In the genomic region with DNA sequence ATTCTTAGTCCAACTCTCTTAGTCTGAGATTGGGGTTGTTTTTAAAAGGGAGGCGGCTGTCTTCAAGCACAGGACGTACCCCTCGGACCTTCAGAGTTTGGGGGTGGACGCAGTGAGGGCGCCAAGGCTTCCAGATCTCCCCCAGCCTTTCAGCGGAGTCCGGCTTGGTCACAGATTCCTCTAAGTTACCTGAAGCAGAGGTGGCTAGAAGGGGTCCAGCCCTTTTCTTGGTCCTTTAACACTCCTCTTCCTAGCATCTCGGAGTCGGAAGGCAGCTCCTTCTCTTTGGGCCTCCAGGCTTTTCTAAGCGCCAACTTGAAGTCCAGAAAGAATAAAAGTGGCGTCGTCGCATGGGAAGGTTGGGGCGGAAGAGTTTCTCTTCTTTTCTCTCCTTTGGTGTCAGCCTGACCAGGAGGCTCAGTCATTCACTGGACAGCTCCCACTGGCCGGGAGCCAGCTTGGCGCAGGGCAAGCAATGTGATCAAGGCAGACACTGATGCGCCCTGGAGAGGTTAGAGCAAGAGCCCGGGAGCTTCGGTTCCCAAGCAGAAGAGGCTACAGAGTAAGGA, we compare ENCODE assay signal across 8 cellular contexts. TPM values are rescaled to one million over a fixed set of nuclear protein-coding genes. Genes with fewer than 3 reads are reported as not detected.
DNase-seq lines count a peak whose midpoint lies in the region; ATAC-seq and TF ChIP-seq lines count a peak whose summit lies in the region.

No MANE protein-coding gene starts in this region.

- ATAC-seq in GM21528 (IDR thresholded peaks at IDR 0.05; ENCODE audit: low FRiP score, unreplicated experiment) = no peak
- no peak for ATAC-seq in GM18502 (IDR thresholded peaks at IDR 0.05; ENCODE audit: poor library complexity, unreplicated experiment)

- POLR2A ChIA-PET in GM10248 (lab: Yijun Ruan, JAX) = interaction anchor here (0.6 kb wide), 1 partner anchor 31 kb away, joined by 3 read pairs; no protein-coding TSS in a partner anchor

- no peak for TF ChIP-seq EP300 in sigmoid colon (IDR thresholded peaks at IDR 0.05)

- in situ Hi-C loops in astrocyte of the cerebellum (cut with HindIII; ENCODE audit: low sequenced_read_pairs) = no loop called here

- no peaks in the 10 kb centered on the region for H3K36me3 ChIP-seq in iPS-18a (ENCODE audit: control insufficient read depth, low read depth, low read length)
- no peaks in the 10 kb centered on the region for H3K36me3 ChIP-seq in sigmoid colon

- H3K27me3 ChIP-seq in iPS-18a (ENCODE audit: control insufficient read depth, insufficient read depth, low read length) (peaks cover 58% of the 10 kb centered on the region), sigmoid colon (peaks cover 0 to 5% (median 0%) of the 10 kb centered on the region in 3 donors)

- H3K27ac ChIP-seq in iPS-18a (ENCODE audit: low read length) (no peak overlapping the region), sigmoid colon (no peak overlapping the region)

- H3K4me3 ChIP-seq in astrocyte of the cerebellum (ENCODE audit: low read depth, low read length) (peak overlapping the region; percentile 40), iPS-18a (ENCODE audit: low read length) (peak overlapping the region; percentile 85), sigmoid colon (peak overlapping the region; percentile 2 to 43 (median 28))

- DNase-seq in GM10248 (ENCODE audit: extremely low spot score) = peak; percentile 31
- peak; percentile 77 for DNase-seq in M059J (ENCODE audit: low read depth)
- no peak for DNase-seq in astrocyte of the cerebellum (ENCODE audit: low read depth)
- peak; percentile 84 for DNase-seq in sigmoid colon
- DNase-seq in cerebellar nuclear complex (lab: John Stamatoyannopoulos, UW) = no peak

- no peak overlapping the region for H3K9ac ChIP-seq in iPS-18a (ENCODE audit: low read length)

- intact Hi-C loops in sigmoid colon (cut with DNase I) = loop anchor here (2.0 kb wide), 2 partner anchors 19 to 49 kb away; no protein-coding TSS in a partner anchor

- no peak for TF ChIP-seq POLR2A in sigmoid colon (IDR thresholded peaks at IDR 0.05)

- CTCF ChIA-PET in GM10248 (lab: Yijun Ruan, JAX) = interaction anchor here (0.8 to 3.3 kb wide), 15 partner anchors 8 to 439 kb away, joined by 3 to 16 read pairs (median 5); partner anchors contain the start of genes ANG and RNASE4

- TF ChIP-seq CTCF in GM10248 (IDR thresholded peaks at IDR 0.05; ENCODE audit: control extremely low read depth, extremely low read depth, low read depth, missing control alignments) (no peak), astrocyte of the cerebellum (IDR thresholded peaks at IDR 0.05; ENCODE audit: low read depth, low read length, missing control alignments) (no peak), sigmoid colon (IDR thresholded peaks at IDR 0.05) (no peak)

- H3K9me3 ChIP-seq in iPS-18a (ENCODE audit: control insufficient read depth, low read depth, low read length) (no peaks in the 10 kb centered on the region), sigmoid colon (no peaks in the 10 kb centered on the region)

- H3K4me1 ChIP-seq in iPS-18a (ENCODE audit: control insufficient read depth, low read depth, low read length) = peaks cover 8% of the 10 kb centered on the region
- peaks cover 0 to 33% (median 29%) of the 10 kb centered on the region in 4 donors for H3K4me1 ChIP-seq in sigmoid colon

- 1 to 2% methylated on average over 19 of the region's 19 CpGs for WGBS in sigmoid colon, 2 donors

RNA-seq across cellular contexts. Expression of gene OR6S1, which starts 9.6 kb away (rescaled TPM):
- total RNA-seq in M059J (2014; rRNA removed; shearing (Covaris generic)) = not detected in 2 replicates
- total RNA-seq in sigmoid colon = not detected
- not detected for polyA plus RNA-seq in sigmoid colon

RNA-seq across cellular contexts. Expression of gene RNASE12, which starts 40.7 kb away (rescaled TPM):
- not detected in 2 replicates for total RNA-seq in M059J (2014; rRNA removed; shearing (Covaris generic))
- total RNA-seq in sigmoid colon = not detected
- polyA plus RNA-seq in sigmoid colon = not detected

RNA-seq across cellular contexts. Expression of gene RNASE11, which starts 44.1 kb away (rescaled TPM):
- total RNA-seq in M059J (2014; rRNA removed; shearing (Covaris generic)) = not detected in 2 replicates
- total RNA-seq in sigmoid colon = not detected
- not detected for polyA plus RNA-seq in sigmoid colon

RNA-seq across cellular contexts. Expression of gene RNASE4, which starts 52.5 kb away (rescaled TPM):
- total RNA-seq in M059J (2014; rRNA removed; shearing (Covaris generic)) = 12.1 and 13.3 TPM in 2 replicates
- total RNA-seq in sigmoid colon = 100 to 1,000 TPM in 1 of 4 donors, 10 to 100 TPM in 3; 44.0 to 138 (median 65.5) TPM
- polyA plus RNA-seq in sigmoid colon = 10 to 100 TPM; 11.4 to 46.3 (median 15.5) TPM

RNA-seq across cellular contexts. Expression of gene ANG, which starts 56.7 kb away (rescaled TPM):
- 2.8 and 3.0 TPM in 2 replicates for total RNA-seq in M059J (2014; rRNA removed; shearing (Covaris generic))
- total RNA-seq in sigmoid colon = 10 to 100 TPM; 13.3 to 44.4 (median 19.0) TPM
- polyA plus RNA-seq in sigmoid colon = 10 to 100 TPM; 15.5 to 28.3 (median 22.2) TPM

Comparison
In these comparisons a context has a peak if more than half of its experiments do, and no peak if none do; other contexts are left out.
1. DNase-seq: peak in GM10248 (single experiment), M059J (single experiment) and sigmoid colon (single experiment); none in astrocyte of the cerebellum (single experiment) and cerebellar nuclear complex (0 of 2).
2. H3K4me3 ChIP-seq: peak in every context shown above with its lines; median percentile 85 in iPS-18a; 40 in astrocyte of the cerebellum; 28 in sigmoid colon.